ENCODE assay signal across 1 cellular context in the genomic region with DNA sequence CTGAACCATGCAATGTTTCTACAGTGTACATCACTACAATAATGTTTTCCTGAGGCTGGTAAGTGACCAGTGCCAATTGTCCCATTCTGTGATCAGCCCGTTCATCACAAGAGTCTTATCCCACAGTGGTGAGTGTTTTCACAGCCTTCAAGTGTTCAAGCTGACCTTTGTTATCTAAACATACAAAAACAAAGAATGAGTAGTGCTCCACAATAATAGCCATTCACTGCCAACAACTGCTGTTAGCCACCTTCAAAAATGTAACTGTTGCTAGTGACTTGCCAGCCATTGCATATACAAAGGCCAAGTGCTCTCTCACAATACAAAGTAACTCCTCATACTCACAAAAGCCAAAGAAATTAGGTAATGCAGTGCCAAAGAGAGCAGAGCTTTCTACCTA.
TF ChIP-seq lines count a peak whose summit lies in the region.

No MANE protein-coding gene starts in this region.

TF ChIP-seq in H1, 55 proteins besides CTCF, POLR2A, EP300 and RAD21 (continued from another document):
- TF ChIP-seq, protein P1, sequence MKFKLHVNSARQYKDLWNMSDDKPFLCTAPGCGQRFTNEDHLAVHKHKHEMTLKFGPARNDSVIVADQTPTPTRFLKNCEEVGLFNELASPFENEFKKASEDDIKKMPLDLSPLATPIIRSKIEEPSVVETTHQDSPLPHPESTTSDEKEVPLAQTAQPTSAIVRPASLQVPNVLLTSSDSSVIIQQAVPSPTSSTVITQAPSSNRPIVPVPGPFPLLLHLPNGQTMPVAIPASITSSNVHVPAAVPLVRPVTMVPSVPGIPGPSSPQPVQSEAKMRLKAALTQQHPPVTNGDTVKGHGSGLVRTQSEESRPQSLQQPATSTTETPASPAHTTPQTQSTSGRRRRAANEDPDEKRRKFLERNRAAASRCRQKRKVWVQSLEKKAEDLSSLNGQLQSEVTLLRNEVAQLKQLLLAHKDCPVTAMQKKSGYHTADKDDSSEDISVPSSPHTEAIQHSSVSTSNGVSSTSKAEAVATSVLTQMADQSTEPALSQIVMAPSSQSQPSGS (IDR thresholded peaks at IDR 0.05; ENCODE audit: low read length), result no peak
- TF ChIP-seq SAP30 (IDR thresholded peaks at IDR 0.05; ENCODE audit: insufficient read depth, insufficient replicate concordance, low read length) (no peak), TEAD4 (IDR thresholded peaks at IDR 0.05; ENCODE audit: low read depth, low read length) (no peak), TCF12 (IDR thresholded peaks at IDR 0.05; ENCODE audit: low read depth, low read length) (no peak)
